36 cellular contexts compared by ENCODE assay signal in the genomic region with DNA sequence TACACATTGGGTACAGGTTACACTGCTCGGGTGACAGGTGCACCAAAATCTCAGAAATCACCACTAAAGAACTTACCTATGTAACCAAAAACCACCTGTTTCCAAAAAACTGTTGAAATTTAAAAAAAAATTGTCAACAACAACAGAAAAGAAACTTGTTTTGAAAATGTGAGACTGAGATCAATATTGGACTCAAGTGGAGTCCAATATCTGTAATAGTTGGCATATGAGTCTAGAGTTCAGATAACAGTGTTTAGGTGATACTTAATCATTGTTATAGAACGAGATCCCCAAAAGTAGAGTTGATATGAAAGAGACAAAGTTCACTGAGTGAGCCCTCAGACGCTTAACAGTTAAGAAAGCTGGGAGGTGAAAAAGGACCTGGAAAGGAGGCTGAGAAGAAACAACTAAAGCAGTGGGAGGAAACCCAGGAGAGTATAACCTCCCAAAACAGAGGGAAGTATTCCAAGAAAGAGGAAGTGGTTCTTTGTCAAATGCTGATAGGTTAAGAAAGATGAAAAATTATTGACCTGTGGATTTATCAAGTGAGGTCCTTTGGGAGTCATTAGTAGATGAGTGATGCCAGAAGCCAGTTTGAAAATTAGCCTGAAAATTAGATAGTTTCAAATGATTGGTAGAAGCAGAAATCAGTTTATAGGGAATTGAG.
"Had no signal": no experiment of that assay in that cellular context is flagged by ENCODE, and none has a peak within 500 bp of the region (broad histone marks: within the 10 kb centered on the region; RNA-seq: fewer than 3 reads in every experiment).

No MANE protein-coding gene starts in this region.

- DNase-seq: activated B cell treated with CpG ODN at 0.5 μM for 24 hours; activated CD4-positive, alpha-beta memory T cell treated with anti-CD3 and anti-CD28 coated beads for 36 hours; activated CD4-positive, alpha-beta T cell treated with anti-CD3 and anti-CD28 coated beads for 4 hours; activated CD4-positive, alpha-beta T cell treated with anti-CD3 and anti-CD28 coated beads, Interleukin-2, amount 50 U/mL, for 1 hour; activated CD4-positive, CD25-positive, alpha-beta regulatory T cell treated with anti-CD3 and anti-CD28 coated beads, Interleukin-2, amount 50 U/mL, for 72 hours; activated CD8-positive, alpha-beta memory T cell treated with anti-CD3 and anti-CD28 coated beads, Interleukin-2, amount 50 U/mL, for 4 hours; activated gamma-delta T cell treated with Interleukin-2 at 50 U/mL for 16 hours; activated naive CD4-positive, alpha-beta T cell treated with anti-CD3 and anti-CD28 coated beads for 36 hours; activated T-cell treated with anti-CD3 and anti-CD28 coated beads for 4 hours; activated T-cell treated with anti-CD3 and anti-CD28 coated beads, Interleukin-2, amount 50 U/mL, for 4 hours; adrenal gland; body of pancreas; caudate nucleus; cerebellar nuclear complex; NCI-H1092 treated with DMSO at 0.1 percent for 48 hours; NCI-H1417; NCI-H146; NCI-H187; NCI-H2029 treated with DMSO at 0.1 percent for 48 hours; NCI-H2107; NCI-H2171; NCI-H510A; NCI-H526; NCI-H748 treated with DMSO at 0.1 percent for 48 hours; NK-92 treated with Interleukin-12 subunit alpha and Interleukin-12 subunit beta, amount 100 ng/mL, for 24 hours; SHP77; SJCRH30; T1000 had no signal

- ATAC-seq: activated naive CD4-positive, alpha-beta T cell treated with anti-CD3 and anti-CD28 coated beads, Interleukin-2, amount 50 U/mL, for 72 hours; activated T-cell treated with anti-CD3 and anti-CD28 coated beads, Interleukin-2, amount 50 U/mL, for 4 hours; body of pancreas; Panc1 had no signal

- H3K4me3 ChIP-seq: adrenal gland, body of pancreas, breast epithelium, SJCRH30, SK-N-MC had no signal

- H3K9me3 ChIP-seq: adrenal gland, body of pancreas, breast epithelium, SJCRH30 had no signal

- H3K27ac ChIP-seq: adrenal gland, body of pancreas, breast epithelium, KMS-11, SJCRH30, SK-N-MC, VCaP had no signal

- FAIRE-seq: astrocyte, TTC549 had no signal

- H3K27me3 ChIP-seq: adrenal gland, body of pancreas, breast epithelium, SJCRH30 had no signal

- H3K9ac ChIP-seq: KMS-11 had no signal

- H3K4me1 ChIP-seq: adrenal gland, body of pancreas, breast epithelium, SJCRH30 had no signal

- H3K36me3 ChIP-seq: adrenal gland, breast epithelium, SJCRH30 had no signal

- H3K4me2 ChIP-seq: KMS-11 had no signal
